In the genomic region with DNA sequence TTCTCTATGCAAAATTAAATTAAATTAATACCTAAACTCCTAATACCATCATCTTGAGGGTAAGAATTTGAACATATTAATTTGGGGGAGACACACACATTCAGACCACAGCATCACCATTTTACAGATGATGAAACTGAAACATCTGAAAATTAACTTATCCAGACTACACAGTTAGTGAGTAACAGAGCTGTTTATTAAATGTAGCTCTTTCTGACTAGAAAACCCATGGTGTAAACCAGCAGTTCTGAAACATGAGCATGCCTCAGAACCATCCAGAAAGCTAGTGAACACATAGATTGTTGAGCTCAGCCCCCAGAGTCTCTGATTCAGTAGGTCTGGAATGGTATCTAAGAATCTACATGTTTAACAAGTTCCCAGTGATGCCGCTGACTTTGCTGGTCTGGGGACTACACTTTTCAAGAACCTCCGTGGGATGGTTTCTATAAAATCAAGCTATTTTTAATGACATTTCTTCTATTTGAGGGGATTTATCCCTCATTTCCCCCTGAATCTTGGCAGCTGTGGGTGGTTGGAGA, we compare ENCODE assay signal across 17 cellular contexts.
DNase-seq lines count a peak whose midpoint lies in the region; ATAC-seq and TF ChIP-seq lines count a peak whose summit lies in the region.
"Had no signal": no experiment of that assay in that cellular context is flagged by ENCODE, and none has a peak within 500 bp of the region (broad histone marks: within the 10 kb centered on the region; RNA-seq: fewer than 3 reads in every experiment).

No MANE protein-coding gene starts in this region.

- peaks cover 24 to 37% of the 10 kb centered on the region in 2 donors for H3K4me1 Mint-ChIP-seq in stimulated activated naive B cell treated with anti-CD40 and anti-IgM and Interleukin-4, amounts not matched to agents 10 μg/mL and 1 μg/mL and 100 μg/mL, for 72 hours
- H3K4me1 Mint-ChIP-seq: central memory CD8-positive, alpha-beta T cell had no signal

- H3K27ac ChIP-seq in hepatocyte = no peak overlapping the region
- H3K27ac ChIP-seq: esophagus muscularis mucosa had no signal

- H3K27me3 ChIP-seq in hepatocyte = peaks cover 4% of the 10 kb centered on the region

- peaks cover 0 to 4% of the 10 kb centered on the region in 2 donors for H3K9me3 Mint-ChIP-seq in stimulated activated naive B cell treated with anti-CD40 and anti-IgM and Interleukin-4, amounts not matched to agents 10 μg/mL and 1 μg/mL and 100 μg/mL, for 72 hours
- H3K9me3 Mint-ChIP-seq: central memory CD8-positive, alpha-beta T cell had no signal

- H3K4me1 ChIP-seq in hepatocyte (ENCODE audit: insufficient read depth) = no peaks in the 10 kb centered on the region
- H3K4me1 ChIP-seq: esophagus muscularis mucosa had no signal

- H3K36me3 ChIP-seq in hepatocyte (replicated peaks; ENCODE audit: insufficient read depth, low read depth) = no peaks in the 10 kb centered on the region
- H3K36me3 ChIP-seq: esophagus muscularis mucosa had no signal

- H3K27ac Mint-ChIP-seq in stimulated activated naive B cell treated with anti-CD40 and anti-IgM and Interleukin-4, amounts not matched to agents 10 μg/mL and 1 μg/mL and 100 μg/mL, for 72 hours = no peak overlapping the region

- H3K27me3 Mint-ChIP-seq in stimulated activated naive B cell treated with anti-CD40 and anti-IgM and Interleukin-4, amounts not matched to agents 10 μg/mL and 1 μg/mL and 100 μg/mL, for 72 hours = no peaks in the 10 kb centered on the region
- H3K27me3 Mint-ChIP-seq: central memory CD8-positive, alpha-beta T cell had no signal

- H3K4me2 ChIP-seq in hepatocyte = no peak overlapping the region

- no peaks in the 10 kb centered on the region for H4K20me1 ChIP-seq in hepatocyte (ENCODE audit: insufficient read depth, poor library complexity, severe bottlenecking)

- peaks cover 0 to 4% of the 10 kb centered on the region in 2 donors for H3K36me3 Mint-ChIP-seq in stimulated activated naive B cell treated with anti-CD40 and anti-IgM and Interleukin-4, amounts not matched to agents 10 μg/mL and 1 μg/mL and 100 μg/mL, for 72 hours

- no peak overlapping the region for H2AFZ ChIP-seq in hepatocyte

- H3K4me3 ChIP-seq in choroid plexus epithelial cell (ENCODE audit: low read depth, low read length) (no peak overlapping the region), hepatocyte (no peak overlapping the region)
- H3K4me3 ChIP-seq: esophagus muscularis mucosa had no signal

- H3K9me2 ChIP-seq in hepatocyte (replicated peaks; ENCODE audit: insufficient read depth) = no peaks in the 10 kb centered on the region

- 76% methylated on average over 2 of the region's 2 CpGs for WGBS in hepatocyte (ENCODE audit: low lambda C conversion rate, missing lambda C conversion rate)

- TF ChIP-seq CTCF in choroid plexus epithelial cell (conservative IDR thresholded peaks at IDR 0.05; ENCODE audit: low read depth, low read length) (no peak), hepatocyte (IDR thresholded peaks at IDR 0.05; ENCODE audit: poor library complexity) (no peak)

- H3K9me3 ChIP-seq in hepatocyte (ENCODE audit: low read depth) = no peaks in the 10 kb centered on the region
- H3K9me3 ChIP-seq: esophagus muscularis mucosa had no signal

- peak; percentile 45 for ATAC-seq in GM19467 (IDR thresholded peaks at IDR 0.05; ENCODE audit: unreplicated experiment)
- ATAC-seq in HG03378 (IDR thresholded peaks at IDR 0.05; ENCODE audit: unreplicated experiment) = peak; percentile 56
- peak; percentile 46 to 63 for ATAC-seq in stimulated activated naive B cell treated with anti-CD40 and anti-IgM and Interleukin-4, amounts not matched to agents 10 μg/mL and 1 μg/mL and 100 μg/mL, for 72 hours (replicated peaks)
- ATAC-seq in HG02973 (IDR thresholded peaks at IDR 0.05; ENCODE audit: unreplicated experiment) = no peak
- no peak for ATAC-seq in GM19324 (IDR thresholded peaks at IDR 0.05; ENCODE audit: low FRiP score, unreplicated experiment)
- ATAC-seq: HCT116 had no signal

- H3K4me3 Mint-ChIP-seq in stimulated activated naive B cell treated with anti-CD40 and anti-IgM and Interleukin-4, amounts not matched to agents 10 μg/mL and 1 μg/mL and 100 μg/mL, for 72 hours = peak overlapping the region; percentile 16 to 21
- H3K4me3 Mint-ChIP-seq: central memory CD8-positive, alpha-beta T cell had no signal

- peak; percentile 15 for DNase-seq in choroid plexus epithelial cell (ENCODE audit: low read depth)
- no peak for DNase-seq in stimulated activated naive B cell treated with anti-CD40 and anti-IgM and Interleukin-4, amounts not matched to agents 10 μg/mL and 1 μg/mL and 100 μg/mL, for 72 hours
- no peak for DNase-seq in hepatocyte (ENCODE audit: low spot score)
- DNase-seq: activated CD4-positive, alpha-beta T cell treated with anti-CD3 and anti-CD28 coated beads, Interleukin-2, amount 50 U/mL, for 4 hours; anterior cingulate cortex; NCI-H1105; NCI-H2081 treated with DMSO at 0.1 percent for 48 hours; NCI-H510A treated with DMSO at 0.1 percent for 48 hours; retina; Right ventricle myocardium superior had no signal

- H3K79me2 ChIP-seq in hepatocyte = no peaks in the 10 kb centered on the region

Comparison
In these comparisons a context has a peak if more than half of its experiments do, and no peak if none do; other contexts are left out.
1. ATAC-seq: peak in GM19467 (single experiment), HG03378 (single experiment) and stimulated activated naive B cell treated with anti-CD40 and anti-IgM and Interleukin-4, amounts not matched to agents 10 μg/mL and 1 μg/mL and 100 μg/mL, for 72 hours (2 of 2); none in HG02973 (single experiment) and GM19324 (single experiment).